1 cellular context compared by ENCODE assay signal in genomic region chr2:30711646-30712085, GRCh38.
TF ChIP-seq lines count a peak whose summit lies in the region.

No MANE protein-coding gene starts in this region.

TF ChIP-seq in K562, 482 proteins besides CTCF, POLR2A, EP300 and RAD21 (continued from another document):
- peak; percentile 12 for TF ChIP-seq CTCFL (IDR thresholded peaks at IDR 0.05; ENCODE audit: borderline replicate concordance, insufficient read depth, low read depth, low read length, poor library complexity, severe bottlenecking)
- peak; percentile 48; the same call in 1 of the 2 replicates for TF ChIP-seq JUND (IDR thresholded peaks at IDR 0.05; ENCODE audit: borderline replicate concordance, low read depth, low read length)
- TF ChIP-seq JUND (tag; IDR thresholded peaks at IDR 0.05; ENCODE audit: borderline replicate concordance, low read depth, low read length) = no peak; the same call in 2 of the 3 replicates
- TF ChIP-seq MYNN (IDR thresholded peaks at IDR 0.05) = 0 out of 2 replicates have a peak, but pooled peaks have one; percentile 46
- TF ChIP-seq MYNN (CRISPR knock-in tag; IDR thresholded peaks at IDR 0.05) = no peak
- TF ChIP-seq STAG1 (CRISPR knock-in tag; IDR thresholded peaks at IDR 0.05; ENCODE audit: borderline replicate concordance) = peak; percentile 83; the same call in 1 of the 2 replicates
- TF ChIP-seq DACH1 (IDR thresholded peaks at IDR 0.05; ENCODE audit: partially characterized antibody) = peak; percentile 75
- peak; percentile 86 for TF ChIP-seq DEAF1 (CRISPR knock-in tag; IDR thresholded peaks at IDR 0.05)
- peak; percentile 82 for TF ChIP-seq KLF16 (IDR thresholded peaks at IDR 0.05)
- peak; percentile 86 for TF ChIP-seq CREM (IDR thresholded peaks at IDR 0.05; ENCODE audit: low read depth)
- TF ChIP-seq BDP1 (IDR thresholded peaks at IDR 0.05; ENCODE audit: insufficient read depth, insufficient read length) = no peak
- TF ChIP-seq CBX3 (IDR thresholded peaks at IDR 0.05; ENCODE audit: borderline replicate concordance in 1 of 2, low read length in 2 of 2) = peak in 1 of 2 experiments; percentile 89; a peak in 1 of 3 replicates
- peak in 1 of 2 experiments; percentile 55; a peak in 1 of 4 replicates for TF ChIP-seq RCOR1 (IDR thresholded peaks at IDR 0.05; ENCODE audit: borderline replicate concordance in 1 of 2, low read depth in 2 of 2, low read length in 2 of 2)
- no peak for TF ChIP-seq PHB (CRISPR knock-in tag; IDR thresholded peaks at IDR 0.05)
- TF ChIP-seq ZNF384 (IDR thresholded peaks at IDR 0.05; ENCODE audit: low read depth, low read length) = peak; percentile 78
- TF ChIP-seq SRSF3 (IDR thresholded peaks at IDR 0.05; ENCODE audit: insufficient read depth, low read length) = no peak
- peak; percentile 49; the same call in 1 of the 2 replicates for TF ChIP-seq ATF7 (IDR thresholded peaks at IDR 0.05)
- TF ChIP-seq CEBPB (tag; IDR thresholded peaks at IDR 0.05) = peak; percentile 46
- no peak for TF ChIP-seq MED1 (CRISPR knock-in tag; IDR thresholded peaks at IDR 0.05; ENCODE audit: borderline replicate concordance)
- no peak for TF ChIP-seq ZNF444 (CRISPR knock-in tag; IDR thresholded peaks at IDR 0.05)
- no peak for TF ChIP-seq ZKSCAN1 (IDR thresholded peaks at IDR 0.05; ENCODE audit: low read depth, low read length)
- peak; percentile 61; the same call in 1 of the 2 replicates for TF ChIP-seq CC2D1A (IDR thresholded peaks at IDR 0.05)
- 0 out of 2 replicates have a peak, but pooled peaks have one; percentile 48 for TF ChIP-seq ZHX1 (conservative IDR thresholded peaks at IDR 0.05; ENCODE audit: low read length)
- TF ChIP-seq ARID3A (IDR thresholded peaks at IDR 0.05; ENCODE audit: borderline replicate concordance, low read depth, low read length) = no peak
- no peak for TF ChIP-seq ATF1 (CRISPR knock-in tag; IDR thresholded peaks at IDR 0.05)
- TF ChIP-seq ATF1 (tag; IDR thresholded peaks at IDR 0.05) = peak; percentile 32
- TF ChIP-seq HMGXB4 (CRISPR knock-in tag; IDR thresholded peaks at IDR 0.05) = peak; percentile 49; the same call in 1 of the 2 replicates
- TF ChIP-seq STAT5A (IDR thresholded peaks at IDR 0.05; ENCODE audit: borderline replicate concordance, low read length) = peak; percentile 32; the same call in 1 of the 2 replicates
- peak; percentile 64 for TF ChIP-seq CEBPG (CRISPR knock-in tag; IDR thresholded peaks at IDR 0.05)
- peak; percentile 34 to 70; a peak in 2 of 4 replicates for TF ChIP-seq CEBPG (tag; conservative IDR thresholded peaks at IDR 0.05 in 1 of 2, IDR thresholded peaks at IDR 0.05 in 1 of 2)
- TF ChIP-seq ARID2 (IDR thresholded peaks at IDR 0.05) = no peak; the same call in 1 of the 2 replicates
- peak; percentile 82 for TF ChIP-seq CBX5 (IDR thresholded peaks at IDR 0.05; ENCODE audit: borderline replicate concordance, low read depth)
- TF ChIP-seq CREB1 (IDR thresholded peaks at IDR 0.05) = no peak
- peak; percentile 56 for TF ChIP-seq CREB1 (CRISPR knock-in tag; IDR thresholded peaks at IDR 0.05)
- TF ChIP-seq NCOA2 (IDR thresholded peaks at IDR 0.05; ENCODE audit: partially characterized antibody in 2 of 2) = no peak
- TF ChIP-seq KLF13 (tag; IDR thresholded peaks at IDR 0.05; ENCODE audit: borderline replicate concordance, low read depth) = no peak
- peak in 1 of 2 experiments; percentile 39; a peak in 1 of 4 replicates for TF ChIP-seq MAZ (CRISPR knock-in tag; conservative IDR thresholded peaks at IDR 0.05 in 1 of 2, IDR thresholded peaks at IDR 0.05 in 1 of 2)
- 0 out of 2 replicates have a peak, but pooled peaks have one; percentile 38 for TF ChIP-seq HCFC1 (IDR thresholded peaks at IDR 0.05; ENCODE audit: low read depth, low read length)
- peak; percentile 74 for TF ChIP-seq TFAP4 (CRISPR knock-in tag; IDR thresholded peaks at IDR 0.05; ENCODE audit: borderline replicate concordance)
- TF ChIP-seq E4F1 (CRISPR knock-in tag; IDR thresholded peaks at IDR 0.05; ENCODE audit: borderline replicate concordance) = no peak
- TF ChIP-seq SMC3 (conservative IDR thresholded peaks at IDR 0.05; ENCODE audit: insufficient read depth, low read depth, low read length) = peak; percentile 97
- TF ChIP-seq RB1 (IDR thresholded peaks at IDR 0.05; ENCODE audit: low read depth) = peak; percentile 84
- peak; percentile 89; the same call in 1 of the 2 replicates for TF ChIP-seq XRCC5 (IDR thresholded peaks at IDR 0.05; ENCODE audit: low read depth, low read length)
- peak; percentile 32; the same call in 1 of the 2 replicates for TF ChIP-seq JUN (IDR thresholded peaks at IDR 0.05; ENCODE audit: borderline replicate concordance, low read depth, low read length)
- no peak for TF ChIP-seq JUN (CRISPR knock-in tag; IDR thresholded peaks at IDR 0.05; ENCODE audit: borderline replicate concordance)
- TF ChIP-seq SP1 (CRISPR knock-in tag; IDR thresholded peaks at IDR 0.05) = peak; percentile 38; the same call in 1 of the 2 replicates
- peak in 1 of 2 experiments; percentile 99; a peak in 2 of 4 replicates for TF ChIP-seq MLLT1 (IDR thresholded peaks at IDR 0.05)
- no peak for TF ChIP-seq ZNF143 (CRISPR knock-in tag; IDR thresholded peaks at IDR 0.05)
- no peak for TF ChIP-seq RBFOX2 (IDR thresholded peaks at IDR 0.05; ENCODE audit: low read depth, low read length)
